Comparison of ENCODE assay signal across 8 cellular contexts in genomic region chr15:59918994-59919951, GRCh38.
DNase-seq lines count a peak whose midpoint lies in the region; ATAC-seq lines count a peak whose summit lies in the region.

No MANE protein-coding gene starts in this region.

- DNase-seq in activated CD4-positive, alpha-beta T cell treated with anti-CD3 and anti-CD28 coated beads, Interleukin-2, amount 50 U/mL, for 4 hours = peak; percentile 24 to 30
- DNase-seq in kidney tubule cell (ENCODE audit: low spot score) = peak; percentile 92
- no peak for DNase-seq in iPS-NIHi11 (ENCODE audit: low spot score)
- DNase-seq in cerebellum (ENCODE audit: low spot score) = no peak
- no peak for DNase-seq in SK-N-DZ (ENCODE audit: low spot score)
- no peak for DNase-seq in NCI-H2196 treated with DMSO at 0.1 percent for 48 hours (lab: John Stamatoyannopoulos, UW; ENCODE audit: unreplicated experiment)

- ATAC-seq in GM19025 (IDR thresholded peaks at IDR 0.05; ENCODE audit: low read depth, unreplicated experiment) = peak; percentile 84
- peak; percentile 76 for ATAC-seq in HG03066 (IDR thresholded peaks at IDR 0.05; ENCODE audit: low read depth, unreplicated experiment)

Comparison
In these comparisons a context has a peak if more than half of its experiments do, and no peak if none do; other contexts are left out.
1. DNase-seq: peak in activated CD4-positive, alpha-beta T cell treated with anti-CD3 and anti-CD28 coated beads, Interleukin-2, amount 50 U/mL, for 4 hours (2 of 2) and kidney tubule cell (single experiment); none in iPS-NIHi11 (single experiment), cerebellum (single experiment), SK-N-DZ (single experiment) and NCI-H2196 treated with DMSO at 0.1 percent for 48 hours (single experiment).